Comparison of ENCODE assay signal across 21 cellular contexts in the genomic region with DNA sequence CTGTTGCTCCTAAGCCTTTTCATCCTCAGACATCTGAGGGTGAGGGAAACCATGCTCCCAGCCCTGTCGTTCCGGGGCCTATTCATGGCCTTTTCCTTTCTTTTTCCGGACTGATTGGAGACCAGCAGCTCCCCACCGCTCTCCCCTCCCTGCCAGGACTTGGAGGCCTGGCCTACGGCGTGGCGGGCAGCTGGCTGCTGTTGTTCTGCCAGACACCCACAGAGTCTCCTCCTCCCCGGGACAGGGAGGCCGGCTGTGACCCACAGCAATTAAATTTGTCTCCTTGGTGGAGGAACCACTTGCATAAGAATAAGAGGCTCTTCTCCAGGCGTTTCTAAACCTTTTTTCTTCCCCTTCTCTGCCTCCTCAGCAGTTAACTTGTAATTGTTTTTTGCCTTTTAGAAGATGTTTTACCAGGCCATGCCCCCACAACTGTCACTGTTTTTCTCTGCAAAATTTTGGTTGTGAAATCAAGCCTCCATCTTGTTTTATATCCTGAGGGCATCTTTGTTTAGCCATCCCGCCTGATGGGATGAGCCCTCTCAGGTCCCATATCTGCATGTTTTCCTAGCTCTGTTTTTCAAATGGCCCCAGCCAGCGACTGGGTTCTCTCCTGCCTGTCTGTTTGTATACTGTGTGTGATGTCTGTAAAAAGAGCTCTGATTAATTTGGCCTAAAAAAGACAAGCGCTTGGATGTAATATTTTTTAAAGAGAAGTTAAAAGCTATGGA.
DNase-seq lines count a peak whose midpoint lies in the region; ATAC-seq and TF ChIP-seq lines count a peak whose summit lies in the region.
"Had no signal": no experiment of that assay in that cellular context is flagged by ENCODE, and none has a peak within 500 bp of the region (broad histone marks: within the 10 kb centered on the region; RNA-seq: fewer than 3 reads in every experiment).

No MANE protein-coding gene starts in this region.

- peak overlapping the region; percentile 5; the same call in 1 of the 2 replicates for H3K9ac ChIP-seq in ES-I3 (ENCODE audit: low read depth, low read length)

- 0 out of 2 replicates have a peak, but pooled peaks cover 3% of the 10 kb centered on the region for H3K4me1 ChIP-seq in ES-I3 (ENCODE audit: insufficient read depth, low read length)
- H3K4me1 ChIP-seq: prostate gland had no signal

- no peaks in the 10 kb centered on the region for H3K36me3 ChIP-seq in ES-I3 (ENCODE audit: insufficient read depth, low read length)
- H3K36me3 ChIP-seq: prostate gland had no signal

- peak overlapping the region; percentile 65 for H3K27ac Mint-ChIP-seq in glutamatergic neuron (ENCODE audit: unreplicated experiment)
- H3K27ac Mint-ChIP-seq in nephron progenitor cell = no peak overlapping the region
- H3K27ac Mint-ChIP-seq: activated CD4-positive, alpha-beta memory T cell treated with anti-CD3 and anti-CD28 coated beads, Interleukin-2, amount 10 ng/mL, durations not matched to agents 7 days and 5 days; activated T-cell treated with anti-CD3 and anti-CD28 coated beads, Interleukin-2, amount 50 U/mL, for 24 hours; CD8-positive, alpha-beta memory T cell; memory B cell; natural killer cell treated with Interleukin-12 subunit alpha and Interleukin-12 subunit beta and Interleukin-15 and Interleukin-18, amount 100 ng/mL, for 72 hours had no signal

- peak; percentile 26 for DNase-seq in NCI-H446 treated with DMSO at 0.1 percent for 48 hours (lab: John Stamatoyannopoulos, UW)
- peak; percentile 46 for DNase-seq in glutamatergic neuron
- peak; percentile 18 for DNase-seq in nephron progenitor cell
- no peak for DNase-seq in ACHN
- DNase-seq in NCI-H2227 treated with DMSO at 0.1 percent for 48 hours (lab: John Stamatoyannopoulos, UW) = no peak
- no peak for DNase-seq in NCI-H1436 (lab: John Stamatoyannopoulos, UW)
- DNase-seq: activated CD4-positive, alpha-beta memory T cell treated with anti-CD3 and anti-CD28 coated beads, Interleukin-2, amount 10 ng/mL, durations not matched to agents 7 days and 5 days; activated CD4-positive, CD25-positive, alpha-beta regulatory T cell; activated naive CD4-positive, alpha-beta T cell treated with Interleukin-2 at 50 U/mL for 16 hours; activated T-cell treated with anti-CD3 and anti-CD28 coated beads, Interleukin-2, amount 50 U/mL, for 24 hours; CD8-positive, alpha-beta memory T cell; DND-41; Karpas-422; NCI-H1092; NCI-H2081 treated with DMSO at 0.1 percent for 48 hours; Right ventricle myocardium superior had no signal

- H3K9me3 ChIP-seq in ES-I3 (ENCODE audit: control insufficient read depth, insufficient read depth, low read length) = no peaks in the 10 kb centered on the region
- H3K9me3 ChIP-seq: prostate gland had no signal

- H3K27me3 Mint-ChIP-seq in glutamatergic neuron (ENCODE audit: unreplicated experiment) (no peaks in the 10 kb centered on the region), nephron progenitor cell (ENCODE audit: low read depth, poor library complexity) (no peaks in the 10 kb centered on the region)
- H3K27me3 Mint-ChIP-seq: activated CD4-positive, alpha-beta memory T cell treated with anti-CD3 and anti-CD28 coated beads, Interleukin-2, amount 10 ng/mL, durations not matched to agents 7 days and 5 days; activated T-cell treated with anti-CD3 and anti-CD28 coated beads, Interleukin-2, amount 50 U/mL, for 24 hours; CD8-positive, alpha-beta memory T cell; memory B cell; natural killer cell treated with Interleukin-12 subunit alpha and Interleukin-12 subunit beta and Interleukin-15 and Interleukin-18, amount 100 ng/mL, for 72 hours had no signal

- peaks cover 8% of the 10 kb centered on the region for H3K4me1 Mint-ChIP-seq in glutamatergic neuron (ENCODE audit: low read depth, unreplicated experiment)
- H3K4me1 Mint-ChIP-seq in nephron progenitor cell = peaks cover 17% of the 10 kb centered on the region
- H3K4me1 Mint-ChIP-seq: activated CD4-positive, alpha-beta memory T cell treated with anti-CD3 and anti-CD28 coated beads, Interleukin-2, amount 10 ng/mL, durations not matched to agents 7 days and 5 days; CD8-positive, alpha-beta memory T cell; memory B cell had no signal

- no peak for TF ChIP-seq CTCF in glutamatergic neuron (IDR thresholded peaks at IDR 0.05; ENCODE audit: partially characterized antibody, unreplicated experiment)
- no peak for TF ChIP-seq CTCF in nephron progenitor cell (IDR thresholded peaks at IDR 0.05)

- no peaks in the 10 kb centered on the region for H3K9me3 Mint-ChIP-seq in glutamatergic neuron (ENCODE audit: unreplicated experiment)
- no peaks in the 10 kb centered on the region for H3K9me3 Mint-ChIP-seq in nephron progenitor cell

- H3K36me3 Mint-ChIP-seq in glutamatergic neuron (ENCODE audit: unreplicated experiment) (no peaks in the 10 kb centered on the region), nephron progenitor cell (ENCODE audit: low read depth) (peaks cover 5% of the 10 kb centered on the region)
- H3K36me3 Mint-ChIP-seq: CD8-positive, alpha-beta memory T cell; memory B cell had no signal

- in situ Hi-C loops in ACHN (cut with HindIII; ENCODE audit: low pct_ligation_motif_present, low pct_unique_long_range_greater_than_20kb, low sequenced_read_pairs) = no loop called here

- ATAC-seq in GM21360 (IDR thresholded peaks at IDR 0.05; ENCODE audit: unreplicated experiment) = no peak
- ATAC-seq: natural killer cell treated with Interleukin-12 subunit alpha and Interleukin-12 subunit beta and Interleukin-15 and Interleukin-18, amount 100 ng/mL, for 72 hours had no signal

- H3K4me3 Mint-ChIP-seq in glutamatergic neuron (ENCODE audit: unreplicated experiment) (no peak overlapping the region), nephron progenitor cell (peak overlapping the region; percentile 8)
- H3K4me3 Mint-ChIP-seq: activated CD4-positive, alpha-beta memory T cell treated with anti-CD3 and anti-CD28 coated beads, Interleukin-2, amount 10 ng/mL, durations not matched to agents 7 days and 5 days; activated T-cell treated with anti-CD3 and anti-CD28 coated beads, Interleukin-2, amount 50 U/mL, for 24 hours; CD8-positive, alpha-beta memory T cell; memory B cell; natural killer cell treated with Interleukin-12 subunit alpha and Interleukin-12 subunit beta and Interleukin-15 and Interleukin-18, amount 100 ng/mL, for 72 hours had no signal

Comparison
In these comparisons a context has a peak if more than half of its experiments do, and no peak if none do; other contexts are left out.
1. DNase-seq: peak in NCI-H446 treated with DMSO at 0.1 percent for 48 hours (single experiment), glutamatergic neuron (single experiment) and nephron progenitor cell (single experiment); none in ACHN (single experiment), NCI-H2227 treated with DMSO at 0.1 percent for 48 hours (single experiment) and NCI-H1436 (single experiment).